27 cellular contexts compared by ENCODE assay signal in the genomic region with DNA sequence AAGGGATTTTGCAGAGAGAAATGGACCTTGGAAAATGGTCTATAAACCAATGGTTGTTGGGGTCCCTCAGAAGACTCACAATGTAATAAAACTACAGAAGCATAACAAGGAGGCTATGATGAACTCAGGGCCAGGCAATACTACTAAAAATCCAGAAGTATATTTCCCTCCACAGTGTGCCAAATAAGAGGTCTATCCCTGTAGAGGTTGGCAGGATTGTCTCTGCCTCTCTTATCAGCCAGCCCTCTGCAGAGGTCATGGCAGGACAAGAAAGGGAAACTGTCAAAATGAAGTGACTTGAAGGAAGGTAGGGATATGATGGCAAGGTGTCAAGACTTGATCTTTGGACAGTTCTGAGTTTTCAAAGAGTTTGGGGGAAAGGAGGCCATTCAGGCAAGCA.
"Had no signal": no experiment of that assay in that cellular context is flagged by ENCODE, and none has a peak within 500 bp of the region (broad histone marks: within the 10 kb centered on the region; RNA-seq: fewer than 3 reads in every experiment).

No MANE protein-coding gene starts in this region.

- H3K4me1 Mint-ChIP-seq: activated CD4-positive, alpha-beta T cell treated with anti-CD3 and anti-CD28 coated beads, Interleukin-2, amount 10 ng/mL, durations not matched to agents 7 days and 5 days; activated naive CD4-positive, alpha-beta T cell treated with anti-CD3 and anti-CD28 coated beads, Interleukin-2, amount 50 U/mL, for 24 hours; mesothelial cell of epicardium; T-cell had no signal

- H3K9me3 ChIP-seq: heart left ventricle, lower lobe of right lung, right lobe of liver, suprapubic skin, transverse colon, uterus had no signal

- DNase-seq: activated CD4-positive, alpha-beta T cell treated with anti-CD3 and anti-CD28 coated beads, Interleukin-2, amount 10 ng/mL, durations not matched to agents 7 days and 5 days; activated CD4-positive, CD25-positive, alpha-beta regulatory T cell treated with anti-CD3 and anti-CD28 coated beads, Interleukin-2, amount 50 U/mL, for 72 hours; activated CD8-positive, alpha-beta T cell treated with anti-CD3 and anti-CD28 coated beads, Interleukin-2, amount 10 ng/mL, durations not matched to agents 7 days and 5 days; activated gamma-delta T cell treated with Interleukin-2 at 50 U/mL for 16 hours; activated T-cell treated with anti-CD3 and anti-CD28 coated beads, Interleukin-2, amount 50 U/mL, for 1 hour; anterior cingulate cortex; brain microvascular endothelial cell; cerebellar nuclear complex; heart left ventricle; left colon; lower lobe of right lung; naive thymus-derived CD8-positive, alpha-beta T cell; posterior cingulate gyrus; right lobe of liver; stimulated activated CD4-positive, alpha-beta T cell treated with anti-CD3 and anti-CD28 coated beads, Interleukin-1b, Interleukin-23, amount 100 ng/mL, for 48 hours; T-cell; transverse colon; uterus had no signal

- H3K27ac ChIP-seq: brain microvascular endothelial cell, coronary artery, epithelial cell of prostate, heart left ventricle, lower lobe of right lung, right lobe of liver, skin epidermis, suprapubic skin, transverse colon, uterus, VCaP had no signal

- H3K4me1 ChIP-seq: lower lobe of right lung, uterus had no signal

- H3K27ac Mint-ChIP-seq: activated CD4-positive, alpha-beta T cell treated with anti-CD3 and anti-CD28 coated beads, Interleukin-2, amount 10 ng/mL, durations not matched to agents 7 days and 5 days; activated CD8-positive, alpha-beta T cell treated with anti-CD3 and anti-CD28 coated beads, Interleukin-2, amount 10 ng/mL, durations not matched to agents 7 days and 5 days; activated naive CD4-positive, alpha-beta T cell treated with anti-CD3 and anti-CD28 coated beads, Interleukin-2, amount 50 U/mL, for 24 hours; mesothelial cell of epicardium; stimulated activated naive CD8-positive, alpha-beta T cell treated with anti-CD3 and anti-CD28 coated beads, Interleukin-15, Interleukin-2, amounts not matched to agents 100 ng/mL and 50 ng/mL, for 24 hours; T-cell; T-helper 2 cell treated with Interferon-gamma antibody and Interleukin-4, amounts not matched to agents 5 μg/mL and 100 μg/mL, for 36 hours had no signal

- H3K4me3 Mint-ChIP-seq: activated CD4-positive, alpha-beta T cell treated with anti-CD3 and anti-CD28 coated beads, Interleukin-2, amount 10 ng/mL, durations not matched to agents 7 days and 5 days; activated CD8-positive, alpha-beta T cell treated with anti-CD3 and anti-CD28 coated beads, Interleukin-2, amount 10 ng/mL, durations not matched to agents 7 days and 5 days; activated naive CD4-positive, alpha-beta T cell treated with anti-CD3 and anti-CD28 coated beads, Interleukin-2, amount 50 U/mL, for 24 hours; mesothelial cell of epicardium; naive thymus-derived CD8-positive, alpha-beta T cell; stimulated activated naive CD8-positive, alpha-beta T cell treated with anti-CD3 and anti-CD28 coated beads, Interleukin-15, Interleukin-2, amounts not matched to agents 100 ng/mL and 50 ng/mL, for 24 hours; T-cell; T-helper 2 cell treated with Interferon-gamma antibody and Interleukin-4, amounts not matched to agents 5 μg/mL and 100 μg/mL, for 36 hours had no signal

- ATAC-seq: activated CD8-positive, alpha-beta T cell treated with anti-CD3 and anti-CD28 coated beads, Interleukin-2, amount 10 ng/mL, durations not matched to agents 7 days and 5 days; left colon; lower lobe of right lung; naive thymus-derived CD8-positive, alpha-beta T cell; right lobe of liver; T-cell had no signal

- H3K36me3 ChIP-seq: brain microvascular endothelial cell, heart left ventricle, lower lobe of right lung, right lobe of liver, suprapubic skin, transverse colon, uterus had no signal

- H3K36me3 Mint-ChIP-seq: activated naive CD4-positive, alpha-beta T cell treated with anti-CD3 and anti-CD28 coated beads, Interleukin-2, amount 50 U/mL, for 24 hours; mesothelial cell of epicardium; naive thymus-derived CD8-positive, alpha-beta T cell; T-cell had no signal

- H3K9me3 Mint-ChIP-seq: activated CD4-positive, alpha-beta T cell treated with anti-CD3 and anti-CD28 coated beads, Interleukin-2, amount 10 ng/mL, durations not matched to agents 7 days and 5 days; activated naive CD4-positive, alpha-beta T cell treated with anti-CD3 and anti-CD28 coated beads, Interleukin-2, amount 50 U/mL, for 24 hours; mesothelial cell of epicardium; naive thymus-derived CD8-positive, alpha-beta T cell; stimulated activated naive CD8-positive, alpha-beta T cell treated with anti-CD3 and anti-CD28 coated beads, Interleukin-15, Interleukin-2, amounts not matched to agents 100 ng/mL and 50 ng/mL, for 24 hours; T-cell; T-helper 2 cell treated with Interferon-gamma antibody and Interleukin-4, amounts not matched to agents 5 μg/mL and 100 μg/mL, for 36 hours had no signal

- H3K4me3 ChIP-seq: coronary artery, heart left ventricle, lower lobe of right lung, right lobe of liver, skin epidermis, suprapubic skin, transverse colon, uterus had no signal

- H3K27me3 ChIP-seq: brain microvascular endothelial cell, heart left ventricle, right lobe of liver, suprapubic skin, transverse colon, uterus had no signal
